ENCODE assay signal across 1 cellular context in the genomic region with DNA sequence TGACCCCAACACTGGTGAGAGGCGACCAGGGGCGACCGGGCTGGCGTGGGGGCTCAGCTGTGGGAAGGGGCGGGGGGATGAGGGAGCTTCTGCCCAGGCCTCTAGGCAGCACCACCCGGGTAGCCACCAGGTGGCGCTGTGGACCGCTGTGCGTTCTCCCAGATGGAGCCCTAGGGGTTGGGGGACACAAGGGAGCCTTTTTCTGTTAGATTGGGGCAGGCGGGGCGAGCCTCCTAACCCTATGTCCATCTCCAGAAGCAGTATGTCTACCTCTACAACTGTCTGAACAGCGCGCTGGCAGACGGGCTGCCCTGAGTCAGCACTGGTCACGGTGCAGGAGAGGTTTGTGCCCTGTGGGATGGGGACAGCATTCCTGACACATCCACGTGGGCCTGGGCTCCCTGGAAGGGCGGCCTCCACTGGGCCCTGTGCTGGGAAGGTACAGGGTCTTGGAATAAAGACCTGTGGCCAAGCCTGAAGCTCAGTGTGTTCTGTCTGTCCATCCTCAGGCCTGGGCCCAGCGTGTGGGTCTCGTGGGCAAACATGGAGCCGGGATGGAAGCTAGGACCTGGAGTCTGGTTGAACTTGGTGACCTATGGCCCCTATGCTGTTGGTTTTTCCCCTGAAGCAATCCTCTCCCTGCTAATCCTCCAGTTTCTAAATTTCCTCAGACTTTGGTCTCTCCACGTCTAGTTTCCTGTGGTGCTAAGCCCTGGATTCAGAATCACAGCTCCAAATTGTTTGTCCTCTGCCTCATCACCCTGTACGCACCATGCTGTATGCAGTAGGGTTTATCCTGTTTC.
TF ChIP-seq lines count a peak whose summit lies in the region.

No MANE protein-coding gene starts in this region.

TF ChIP-seq in K562, 482 proteins besides CTCF, POLR2A, EP300 and RAD21 (continued from another document):
- TF ChIP-seq MAZ (CRISPR knock-in tag; conservative IDR thresholded peaks at IDR 0.05 in 1 of 2, IDR thresholded peaks at IDR 0.05 in 1 of 2) (peak; percentile 39 to 78; a peak in 1 of 4 replicates), SAP30 (IDR thresholded peaks at IDR 0.05; ENCODE audit: borderline replicate concordance, insufficient read depth, low read depth, low read length, poor library complexity, severe bottlenecking) (no peak)
TF ChIP-seq in K562: peak in this region for 9.
